In the genomic region with DNA sequence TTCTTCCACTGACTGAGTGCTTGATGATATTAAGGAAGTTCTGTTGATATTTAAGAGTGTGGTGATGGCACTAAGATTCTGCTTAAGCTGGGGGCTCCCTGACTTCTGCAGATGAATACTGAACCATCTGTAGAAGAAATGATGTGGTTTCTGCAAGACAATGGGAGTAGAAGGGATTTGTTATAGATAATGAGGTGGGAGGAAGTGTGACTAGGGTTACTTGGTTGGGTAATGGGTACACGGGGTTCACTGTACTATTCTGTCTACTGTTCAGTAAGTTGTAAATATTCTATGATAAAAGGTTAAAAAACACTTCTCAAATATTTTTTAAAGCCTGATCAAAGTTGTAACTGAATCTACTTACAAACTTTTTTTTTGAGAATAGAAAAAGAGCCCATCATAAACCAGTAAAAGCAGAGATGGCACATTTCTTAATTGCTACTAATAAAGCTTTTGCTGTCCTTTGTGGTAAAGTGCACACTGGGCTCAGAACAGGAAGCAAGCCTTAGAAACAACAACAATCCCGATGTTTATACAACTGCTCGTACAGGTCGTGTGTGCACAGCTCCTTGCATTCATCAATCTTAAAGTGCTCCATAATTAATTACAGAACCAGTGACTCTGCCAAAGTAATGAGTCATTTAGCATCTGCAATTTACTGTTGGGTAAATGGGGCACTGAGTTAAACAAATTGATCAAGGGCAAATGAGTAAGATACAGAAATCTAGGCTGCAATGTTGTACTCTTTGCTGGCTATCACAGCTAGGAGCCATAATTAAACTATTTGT, we compare ENCODE assay signal across 10 cellular contexts.
DNase-seq lines count a peak whose midpoint lies in the region; ATAC-seq, FAIRE-seq and TF ChIP-seq lines count a peak whose summit lies in the region.
"Had no signal": no experiment of that assay in that cellular context is flagged by ENCODE, and none has a peak within 500 bp of the region (broad histone marks: within the 10 kb centered on the region; RNA-seq: fewer than 3 reads in every experiment).

No MANE protein-coding gene starts in this region.

- DNase-seq in BJ (ENCODE audit: low read depth) = peak; percentile 22
- DNase-seq in HT-29 (ENCODE audit: low spot score) = peak; percentile 11
- DNase-seq in fibroblast of lung (ENCODE audit: low read depth in 2 of 2) = peak; percentile 57 to 63
- no peak for DNase-seq in NCI-H2107 treated with DMSO at 0.1 percent for 48 hours (lab: John Stamatoyannopoulos, UW; ENCODE audit: unreplicated experiment)
- no peak for DNase-seq in effector memory CD8-positive, alpha-beta T cell
- DNase-seq in HTR-8/SVneo (ENCODE audit: insufficient read length, low spot score) = no peak
- DNase-seq: aorta, spleen had no signal

- H2AFZ ChIP-seq in OCI-LY3 (ENCODE audit: low read depth, low read length) = no peak overlapping the region
- no peak overlapping the region for H2AFZ ChIP-seq in fibroblast of lung (ENCODE audit: low read length)

- H3K9me3 ChIP-seq in OCI-LY3 (ENCODE audit: insufficient read depth, low read length) (no peaks in the 10 kb centered on the region), fibroblast of lung (ENCODE audit: control insufficient read depth, insufficient read depth, low read depth, low read length) (no peaks in the 10 kb centered on the region)
- H3K9me3 ChIP-seq: spleen had no signal

- no peaks in the 10 kb centered on the region; the same call in 1 of the 2 replicates for H4K20me1 ChIP-seq in OCI-LY3 (ENCODE audit: insufficient read depth, low read length)
- no peaks in the 10 kb centered on the region for H4K20me1 ChIP-seq in fibroblast of lung (ENCODE audit: control insufficient read depth, extremely low read depth, insufficient read depth, low read length)

- no peak overlapping the region for H3K27ac Mint-ChIP-seq in effector memory CD8-positive, alpha-beta T cell

- CTCF ChIA-PET in BJ (lab: Yijun Ruan, JAX) = no interaction called here

- H3K27ac ChIP-seq in OCI-LY3 (ENCODE audit: low read length) = no peak overlapping the region
- no peak overlapping the region for H3K27ac ChIP-seq in fibroblast of lung (ENCODE audit: insufficient read depth, low read length)

- POLR2A ChIA-PET in BJ (lab: Charles Lee) = no interaction called here

- H3K36me3 Mint-ChIP-seq in effector memory CD8-positive, alpha-beta T cell (ENCODE audit: insufficient read depth) = no peaks in the 10 kb centered on the region

- H3K4me3 ChIP-seq in BJ (ENCODE audit: low read depth, low read length) = no peak overlapping the region
- no peak overlapping the region for H3K4me3 ChIP-seq in OCI-LY3 (ENCODE audit: low read length)
- H3K4me3 ChIP-seq in fibroblast of lung (replicated peaks in 1 of 4; ENCODE audit: control extremely low read depth in 1 of 4, insufficient read depth in 1 of 4, low read depth in 3 of 4, low read length in 4 of 4) = no peak overlapping the region
- H3K4me3 ChIP-seq: spleen had no signal

- no peaks in the 10 kb centered on the region for H3K9me3 Mint-ChIP-seq in effector memory CD8-positive, alpha-beta T cell

- peaks cover 6 to 7% of the 10 kb centered on the region in 2 donors for H3K4me1 Mint-ChIP-seq in effector memory CD8-positive, alpha-beta T cell (ENCODE audit: low read depth in 2 of 2)

- peaks cover 2% of the 10 kb centered on the region; the same call in 1 of the 2 replicates for H3K27me3 ChIP-seq in BJ (ENCODE audit: control insufficient read depth, insufficient read depth, low read length)
- no peaks in the 10 kb centered on the region for H3K27me3 ChIP-seq in OCI-LY3 (ENCODE audit: low read depth, low read length)
- no peaks in the 10 kb centered on the region for H3K27me3 ChIP-seq in fibroblast of lung (ENCODE audit: control insufficient read depth, insufficient read depth, low read length)
- H3K27me3 ChIP-seq: spleen had no signal

- H3K9ac ChIP-seq in OCI-LY3 (ENCODE audit: low read length) = no peak overlapping the region
- no peak overlapping the region for H3K9ac ChIP-seq in fibroblast of lung (ENCODE audit: insufficient read depth, low read length)

- no peak overlapping the region for H3K4me3 Mint-ChIP-seq in effector memory CD8-positive, alpha-beta T cell

- peaks cover 0 to 6% of the 10 kb centered on the region in 2 donors for H3K27me3 Mint-ChIP-seq in effector memory CD8-positive, alpha-beta T cell

- TF ChIP-seq CTCF in BJ (IDR thresholded peaks at IDR 0.05; ENCODE audit: insufficient read depth, low read depth, low read length) (no peak), OCI-LY3 (IDR thresholded peaks at IDR 0.05; ENCODE audit: low read depth, low read length) (no peak), fibroblast of lung (conservative IDR thresholded peaks at IDR 0.05 in 1 of 2, IDR thresholded peaks at IDR 0.05 in 1 of 2; ENCODE audit: low read depth in 1 of 2, low read length in 2 of 2) (no peak)

- no peaks in the 10 kb centered on the region for H3K36me3 ChIP-seq in BJ (ENCODE audit: control insufficient read depth, insufficient read depth, low read length)
- no peaks in the 10 kb centered on the region for H3K36me3 ChIP-seq in OCI-LY3 (replicated peaks; ENCODE audit: low read depth, low read length)
- H3K36me3 ChIP-seq in fibroblast of lung (ENCODE audit: control insufficient read depth, insufficient read depth, low read length) = no peaks in the 10 kb centered on the region
- H3K36me3 ChIP-seq: spleen had no signal

- no peak for ATAC-seq in effector memory CD8-positive, alpha-beta T cell (replicated peaks)
- ATAC-seq in GM18909 (IDR thresholded peaks at IDR 0.05; ENCODE audit: poor library complexity, unreplicated experiment) = no peak

- FAIRE-seq in HTR-8/SVneo (lab: Jason Lieb, UNC) = no peak

- H3K79me2 ChIP-seq in OCI-LY3 (ENCODE audit: low read length) (no peaks in the 10 kb centered on the region), fibroblast of lung (ENCODE audit: control insufficient read depth, insufficient read depth, low read length) (no peaks in the 10 kb centered on the region)

- H3K4me1 ChIP-seq in OCI-LY3 (ENCODE audit: low read length) = peaks cover 51% of the 10 kb centered on the region
- peaks cover 3% of the 10 kb centered on the region for H3K4me1 ChIP-seq in fibroblast of lung (ENCODE audit: control insufficient read depth, extremely low read depth, insufficient read depth, low read length)

- peak overlapping the region; percentile 60 for H3K4me2 ChIP-seq in OCI-LY3 (ENCODE audit: low read length)
- peak overlapping the region; percentile 45 for H3K4me2 ChIP-seq in fibroblast of lung (ENCODE audit: extremely low read depth, insufficient read depth, low read length)

Comparison
In these comparisons a context has a peak if more than half of its experiments do, and no peak if none do; other contexts are left out.
1. DNase-seq: peak in BJ (single experiment), HT-29 (single experiment) and fibroblast of lung (2 of 2); none in NCI-H2107 treated with DMSO at 0.1 percent for 48 hours (single experiment), effector memory CD8-positive, alpha-beta T cell (0 of 3) and HTR-8/SVneo (single experiment).